19 cellular contexts compared by ENCODE assay signal in genomic region chr21:34261841-34262832, GRCh38.
DNase-seq lines count a peak whose midpoint lies in the region; ATAC-seq and TF ChIP-seq lines count a peak whose summit lies in the region.
"Had no signal": no experiment of that assay in that cellular context is flagged by ENCODE, and none has a peak within 500 bp of the region (broad histone marks: within the 10 kb centered on the region; RNA-seq: fewer than 3 reads in every experiment).

No MANE protein-coding gene starts in this region.

- H3K27me3 ChIP-seq in hepatocyte (no peaks in the 10 kb centered on the region), prostate gland (replicated peaks; ENCODE audit: insufficient read depth) (no peaks in the 10 kb centered on the region)
- H3K27me3 ChIP-seq: MG63, Peyer's patch, SJCRH30 had no signal

- ATAC-seq in Right ventricle myocardium superior (ENCODE audit: poor library complexity), result peak; percentile 15
- ATAC-seq in left ventricle myocardium superior, result no peak
- ATAC-seq: HepG2 had no signal

- TF ChIP-seq CTCF in hepatocyte (IDR thresholded peaks at IDR 0.05; ENCODE audit: poor library complexity) (no peak), prostate gland (IDR thresholded peaks at IDR 0.05) (no peak)

- H3K36me3 ChIP-seq in hepatocyte (replicated peaks; ENCODE audit: insufficient read depth, low read depth) (no peaks in the 10 kb centered on the region), prostate gland (no peaks in the 10 kb centered on the region)
- H3K36me3 ChIP-seq: HAP-1, MG63, Peyer's patch, SJCRH30 had no signal

- peaks cover 9% of the 10 kb centered on the region for H3K4me1 ChIP-seq in hepatocyte (ENCODE audit: insufficient read depth)
- no peaks in the 10 kb centered on the region for H3K4me1 ChIP-seq in prostate gland (replicated peaks)
- H3K4me1 ChIP-seq: HAP-1, Peyer's patch, SJCRH30 had no signal

- DNase-seq in Right ventricle myocardium superior, result no peak
- no peak for DNase-seq in left ventricle myocardium superior
- peak; percentile 8 for DNase-seq in hepatocyte (ENCODE audit: low spot score)
- DNase-seq in prostate gland (ENCODE audit: low spot score), result peak; percentile 29
- no peak for DNase-seq in NCI-H187 treated with DMSO at 0.1 percent for 48 hours (lab: John Stamatoyannopoulos, UW)
- DNase-seq in activated T-cell treated with anti-CD3 and anti-CD28 coated beads for 4 hours, result no peak
- DNase-seq in kidney tubule cell (ENCODE audit: low spot score), result no peak
- no peak for DNase-seq in SIG-M5 (lab: John Stamatoyannopoulos, UW)
- DNase-seq: COR-L47, MG63, NCI-H1105 treated with DMSO at 0.1 percent for 48 hours, NCI-H187, NCI-H774, Peyer's patch, SJCRH30 had no signal

- no peak for TF ChIP-seq POLR2A in prostate gland (IDR thresholded peaks at IDR 0.05)

- WGBS in hepatocyte (ENCODE audit: low lambda C conversion rate, missing lambda C conversion rate), result 65% methylated on average over 9 of the region's 9 CpGs
- 23% methylated on average over 9 of the region's 9 CpGs for WGBS in prostate gland

- H3K79me2 ChIP-seq in hepatocyte, result no peaks in the 10 kb centered on the region

- H2AFZ ChIP-seq in hepatocyte, result no peak overlapping the region

- H3K27ac ChIP-seq in hepatocyte (peak overlapping the region; percentile 48), prostate gland (peak overlapping the region in 1 of 2 donors; percentile 31)
- H3K27ac ChIP-seq: C4-2B, KMS-11, Peyer's patch, SJCRH30 had no signal

- no peaks in the 10 kb centered on the region for H4K20me1 ChIP-seq in hepatocyte (ENCODE audit: insufficient read depth, poor library complexity, severe bottlenecking)

- H3K9me2 ChIP-seq in hepatocyte (replicated peaks; ENCODE audit: insufficient read depth), result no peaks in the 10 kb centered on the region

- H3K9me3 ChIP-seq in hepatocyte (ENCODE audit: low read depth), result no peaks in the 10 kb centered on the region
- no peaks in the 10 kb centered on the region for H3K9me3 ChIP-seq in prostate gland
- H3K9me3 ChIP-seq: MG63, Peyer's patch, SJCRH30 had no signal

- intact Hi-C loops in Right ventricle myocardium superior (cut with DNase I), result no loop called here
- intact Hi-C loops in left ventricle myocardium superior (cut with micrococcal nuclease), result no loop called here
- intact Hi-C loops in prostate gland (cut with DNase I), result no loop called here

- no peak overlapping the region for H3K4me2 ChIP-seq in hepatocyte
- H3K4me2 ChIP-seq: KMS-11 had no signal

- H3K4me3 ChIP-seq in hepatocyte (no peak overlapping the region), prostate gland (no peak overlapping the region)
- H3K4me3 ChIP-seq: HAP-1, MG63, Peyer's patch, SJCRH30 had no signal

Comparison
In these comparisons a context has a peak if more than half of its experiments do, and no peak if none do; other contexts are left out.
1. DNase-seq: peak in hepatocyte (single experiment) and prostate gland (single experiment); none in Right ventricle myocardium superior (single experiment), left ventricle myocardium superior (single experiment), NCI-H187 treated with DMSO at 0.1 percent for 48 hours (single experiment), activated T-cell treated with anti-CD3 and anti-CD28 coated beads for 4 hours (single experiment), kidney tubule cell (single experiment) and SIG-M5 (single experiment).